2 cellular contexts compared by ENCODE assay signal in the genomic region with DNA sequence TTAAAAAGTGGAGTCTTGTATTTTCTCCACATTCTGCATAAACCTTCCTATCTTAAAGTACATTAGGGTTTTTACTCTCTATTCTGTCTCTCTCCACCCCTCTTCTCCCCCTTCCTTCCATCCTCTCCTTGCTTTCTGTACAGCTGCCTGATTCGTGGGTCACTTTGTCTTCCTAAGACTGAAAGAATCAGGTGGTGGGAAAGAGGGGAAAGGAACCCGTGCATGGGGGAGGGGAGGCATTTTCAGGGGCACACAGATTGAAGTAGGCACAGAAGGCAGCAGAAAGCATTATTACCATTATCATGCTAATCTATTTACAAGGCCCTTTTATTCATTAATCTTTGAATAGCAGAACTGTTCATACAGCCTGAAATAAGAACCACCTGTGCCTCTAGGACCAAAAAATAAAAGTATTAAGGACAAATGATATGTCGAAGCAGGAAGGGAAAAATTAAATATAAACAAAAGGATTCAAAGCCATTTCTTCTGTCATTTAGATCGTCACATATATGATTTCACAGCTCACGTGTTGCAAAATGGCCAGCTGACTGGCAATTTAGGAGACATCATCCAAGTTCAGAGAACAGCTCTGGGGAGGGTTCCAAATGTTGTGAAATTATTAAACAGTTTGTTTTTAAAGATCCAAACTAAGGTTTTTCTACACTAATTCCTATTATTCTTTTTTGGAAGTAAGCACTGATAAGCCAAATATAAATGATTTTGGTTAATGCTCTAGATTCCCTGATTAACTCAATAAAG.
A peak's percentile ranks its signal among the peaks of the same experiment; 100 is the strongest.
TF ChIP-seq lines count a peak whose summit lies in the region.

No MANE protein-coding gene starts in this region.

TF ChIP-seq in liver, 16 proteins besides CTCF, POLR2A, EP300 and RAD21:
- peak; percentile 82 for TF ChIP-seq YY1 (IDR thresholded peaks at IDR 0.05)
- no peak for TF ChIP-seq REST (IDR thresholded peaks at IDR 0.05)
- TF ChIP-seq TAF1 (conservative IDR thresholded peaks at IDR 0.05) = no peak
- no peak for TF ChIP-seq HNF4G (IDR thresholded peaks at IDR 0.05)
- TF ChIP-seq ZBTB33 (IDR thresholded peaks at IDR 0.05) = peak; percentile 28
- no peak for TF ChIP-seq GABPA (IDR thresholded peaks at IDR 0.05 in 1 of 2, conservative IDR thresholded peaks at IDR 0.05 in 1 of 2)
- no peak for TF ChIP-seq ATF3 (IDR thresholded peaks at IDR 0.05)
- no peak for TF ChIP-seq SP1 (IDR thresholded peaks at IDR 0.05)
- TF ChIP-seq FOXA2 (IDR thresholded peaks at IDR 0.05) = no peak
- peak in 1 of 2 donors; percentile 29 for TF ChIP-seq RXRA (IDR thresholded peaks at IDR 0.05)
- TF ChIP-seq MAX (IDR thresholded peaks at IDR 0.05) = no peak
- no peak for TF ChIP-seq JUND (IDR thresholded peaks at IDR 0.05)
- TF ChIP-seq EGR1 (IDR thresholded peaks at IDR 0.05; ENCODE audit: low read depth in 2 of 2) = no peak
- no peak for TF ChIP-seq NR2F2 (IDR thresholded peaks at IDR 0.05)
- no peak for TF ChIP-seq FOXA1 (IDR thresholded peaks at IDR 0.05)
- TF ChIP-seq HNF4A (conservative IDR thresholded peaks at IDR 0.05) = peak in 1 of 2 donors; percentile 46

TF ChIP-seq in HepG2, 621 proteins besides CTCF, POLR2A, EP300 and RAD21:
- TF ChIP-seq AFF4 (CRISPR knock-in tag; IDR thresholded peaks at IDR 0.05) = no peak
- TF ChIP-seq PPARG (CRISPR knock-in tag; conservative IDR thresholded peaks at IDR 0.05) = no peak
- no peak for TF ChIP-seq RFX3 (CRISPR knock-in tag; IDR thresholded peaks at IDR 0.05)
- TF ChIP-seq, protein P1, sequence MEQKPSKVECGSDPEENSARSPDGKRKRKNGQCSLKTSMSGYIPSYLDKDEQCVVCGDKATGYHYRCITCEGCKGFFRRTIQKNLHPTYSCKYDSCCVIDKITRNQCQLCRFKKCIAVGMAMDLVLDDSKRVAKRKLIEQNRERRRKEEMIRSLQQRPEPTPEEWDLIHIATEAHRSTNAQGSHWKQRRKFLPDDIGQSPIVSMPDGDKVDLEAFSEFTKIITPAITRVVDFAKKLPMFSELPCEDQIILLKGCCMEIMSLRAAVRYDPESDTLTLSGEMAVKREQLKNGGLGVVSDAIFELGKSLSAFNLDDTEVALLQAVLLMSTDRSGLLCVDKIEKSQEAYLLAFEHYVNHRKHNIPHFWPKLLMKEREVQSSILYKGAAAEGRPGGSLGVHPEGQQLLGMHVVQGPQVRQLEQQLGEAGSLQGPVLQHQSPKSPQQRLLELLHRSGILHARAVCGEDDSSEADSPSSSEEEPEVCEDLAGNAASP (CRISPR knock-in tag; IDR thresholded peaks at IDR 0.05; ENCODE audit: borderline replicate concordance) = no peak
